In the genomic region with DNA sequence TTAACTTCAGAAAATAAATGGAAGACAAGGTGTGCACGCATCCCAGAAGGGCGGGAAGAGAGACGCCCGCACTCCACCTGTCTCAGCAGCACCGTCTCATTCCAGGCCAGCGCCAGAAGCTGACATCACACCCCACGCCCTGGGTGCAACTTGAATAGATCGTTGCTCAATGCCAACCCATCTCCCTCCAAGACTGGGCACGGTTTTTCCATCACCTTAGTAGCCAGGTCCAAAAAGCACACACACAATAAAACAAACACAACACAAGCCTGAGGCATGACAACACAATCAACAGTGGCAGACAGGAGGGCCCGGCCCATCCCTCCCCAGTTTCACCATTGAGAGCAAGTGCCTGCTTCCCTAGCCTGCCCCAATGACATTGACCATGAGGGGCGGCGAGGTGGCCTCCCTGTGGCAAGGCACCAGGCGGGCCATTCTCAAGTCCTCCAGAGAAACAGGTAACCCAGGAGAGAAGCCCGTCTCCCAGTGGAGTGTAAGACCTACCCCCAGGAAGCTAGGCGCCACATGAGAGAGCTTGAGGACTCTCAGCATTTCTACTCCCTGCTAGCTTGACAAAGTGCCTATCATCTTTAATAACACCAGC, we compare ENCODE assay signal across 8 cellular contexts. TPM values are rescaled to one million over a fixed set of nuclear protein-coding genes. Genes with fewer than 3 reads are reported as not detected.
DNase-seq lines count a peak whose midpoint lies in the region; ATAC-seq and TF ChIP-seq lines count a peak whose summit lies in the region.

No MANE protein-coding gene starts in this region.

- peaks cover 78% of the 10 kb centered on the region for H3K4me1 Mint-ChIP-seq in activated CD8-positive, alpha-beta T cell treated with anti-CD3 and anti-CD28 coated beads for 36 hours (ENCODE audit: low read depth)

- WGBS in sigmoid colon, 2 donors, result 42 to 88% methylated on average over 15 of the region's 15 CpGs

- TF ChIP-seq CTCF in GM12865 (IDR thresholded peaks at IDR 0.05; ENCODE audit: insufficient read depth, low read depth, low read length, missing control alignments) (no peak), fibroblast of the aortic adventitia (IDR thresholded peaks at IDR 0.05; ENCODE audit: insufficient read depth, low read length) (no peak), sigmoid colon (IDR thresholded peaks at IDR 0.05) (no peak)
- TF ChIP-seq CTCF in activated CD8-positive, alpha-beta T cell treated with anti-CD3 and anti-CD28 coated beads for 36 hours (IDR thresholded peaks at IDR 0.05), result no peak

- H3K4me3 Mint-ChIP-seq in activated CD8-positive, alpha-beta T cell treated with anti-CD3 and anti-CD28 coated beads for 36 hours, result peak overlapping the region; percentile 82

- no peaks in the 10 kb centered on the region for H3K9me3 ChIP-seq in sigmoid colon

- H3K27me3 ChIP-seq in sigmoid colon, result no peaks in the 10 kb centered on the region

- H3K36me3 Mint-ChIP-seq in activated CD8-positive, alpha-beta T cell treated with anti-CD3 and anti-CD28 coated beads for 36 hours (ENCODE audit: low read depth), result peaks cover 12% of the 10 kb centered on the region

- no peak for TF ChIP-seq POLR2A in sigmoid colon (IDR thresholded peaks at IDR 0.05)

- no peaks in the 10 kb centered on the region for H3K9me3 Mint-ChIP-seq in activated CD8-positive, alpha-beta T cell treated with anti-CD3 and anti-CD28 coated beads for 36 hours

- H3K27me3 Mint-ChIP-seq in activated CD8-positive, alpha-beta T cell treated with anti-CD3 and anti-CD28 coated beads for 36 hours, result no peaks in the 10 kb centered on the region

- H3K4me3 ChIP-seq in GM12865 (ENCODE audit: low read depth, low read length) (peak overlapping the region; percentile 80), fibroblast of the aortic adventitia (ENCODE audit: low read depth, low read length) (peak overlapping the region; percentile 13), sigmoid colon (peak overlapping the region in 3 of 4 donors; percentile 73 to 88 (median 79))

- H3K36me3 ChIP-seq in sigmoid colon, result no peaks in the 10 kb centered on the region

- intact Hi-C loops in activated CD8-positive, alpha-beta T cell treated with anti-CD3 and anti-CD28 coated beads for 36 hours (cut with micrococcal nuclease), result loop anchor here (2.0 to 5.0 kb wide), 2 partner anchors 27 to 46 kb away; no protein-coding TSS in a partner anchor
- intact Hi-C loops in sigmoid colon (cut with DNase I), result loop anchor here (5.0 kb wide), 1 partner anchor 41 kb away; no protein-coding TSS in a partner anchor

- TF ChIP-seq EP300 in sigmoid colon (IDR thresholded peaks at IDR 0.05), result no peak

- H3K27ac ChIP-seq in sigmoid colon, result peak overlapping the region; percentile 92 to 95 (median 94)

- H3K27ac Mint-ChIP-seq in activated CD8-positive, alpha-beta T cell treated with anti-CD3 and anti-CD28 coated beads for 36 hours, result peak overlapping the region; percentile 18

- ATAC-seq in activated CD8-positive, alpha-beta T cell treated with anti-CD3 and anti-CD28 coated beads for 36 hours, result no peak

- peaks cover 0 to 76% (median 65%) of the 10 kb centered on the region in 4 donors for H3K4me1 ChIP-seq in sigmoid colon

- POLR2A ChIA-PET in activated CD8-positive, alpha-beta T cell treated with anti-CD3 and anti-CD28 coated beads for 36 hours (lab: Charles Lee), result interaction anchor here (0.9 to 9.3 kb wide), 4 partner anchors 9 to 257 kb away, joined by 3 to 139 read pairs (median 7); partner anchors contain the start of gene UBR4

- no peak for DNase-seq in GM12865 (ENCODE audit: low read depth)
- DNase-seq in activated CD8-positive, alpha-beta T cell treated with anti-CD3 and anti-CD28 coated beads for 36 hours, result no peak
- no peak for DNase-seq in fibroblast of the aortic adventitia (ENCODE audit: low read depth)
- DNase-seq in sigmoid colon, result no peak
- no peak for DNase-seq in NCI-H526 treated with DMSO at 0.1 percent for 48 hours (lab: John Stamatoyannopoulos, UW)
- DNase-seq in DMS53 (lab: John Stamatoyannopoulos, UW), result no peak
- no peak for DNase-seq in NCI-H1092 (lab: John Stamatoyannopoulos, UW)
- no peak for DNase-seq in NCI-H526 (lab: John Stamatoyannopoulos, UW)

- CTCF ChIA-PET in activated CD8-positive, alpha-beta T cell treated with anti-CD3 and anti-CD28 coated beads for 36 hours (lab: Charles Lee), result interaction anchor here (0.9 to 5.8 kb wide), 8 partner anchors 8 to 58 kb away, joined by 3 to 33 read pairs (median 7); no protein-coding TSS in a partner anchor

RNA-seq across cellular contexts. Expression of gene IFFO2, which starts 2.7 kb away (rescaled TPM):
- 10 to 100 TPM; 23.7 to 26.4 TPM for total RNA-seq in activated CD8-positive, alpha-beta T cell treated with anti-CD3 and anti-CD28 coated beads for 36 hours
- 3.3 and 23.4 TPM in 2 replicates for total RNA-seq in fibroblast of the aortic adventitia (ENCODE audit: low replicate concordance)
- 10 to 100 TPM in 2 of 4 donors, 1 to 10 TPM in 2; 7.5 to 35.0 (median 13.8) TPM for total RNA-seq in sigmoid colon
- polyA plus RNA-seq in sigmoid colon, result 1 to 10 TPM; 1.2 to 8.6 (median 7.2) TPM

RNA-seq across cellular contexts. Expression of gene ALDH4A1, which starts 51.4 kb away (rescaled TPM):
- 1 to 10 TPM; 3.9 to 4.3 TPM for total RNA-seq in activated CD8-positive, alpha-beta T cell treated with anti-CD3 and anti-CD28 coated beads for 36 hours
- total RNA-seq in fibroblast of the aortic adventitia (ENCODE audit: low replicate concordance) (7.8 and 9.5 TPM in 2 replicates), sigmoid colon (10 to 100 TPM in 1 of 4 donors, 1 to 10 TPM in 3; 6.7 to 12.8 (median 8.4) TPM)
- polyA plus RNA-seq in sigmoid colon, result 10 to 100 TPM in 1 of 3 donors, 1 to 10 TPM in 2; 2.4 to 11.0 (median 3.7) TPM

Comparison
In these comparisons a context has a peak if more than half of its experiments do, and no peak if none do; other contexts are left out.
1. H3K4me3 ChIP-seq: peak in every context shown above with its lines; median percentile 80 in GM12865; 79 in sigmoid colon; 13 in fibroblast of the aortic adventitia.